Comparison of ENCODE assay signal across 21 cellular contexts in genomic region chr3:31670136-31670535, GRCh38.
DNase-seq lines count a peak whose midpoint lies in the region; ATAC-seq and TF ChIP-seq lines count a peak whose summit lies in the region.
"Had no signal": no experiment of that assay in that cellular context is flagged by ENCODE, and none has a peak within 500 bp of the region (broad histone marks: within the 10 kb centered on the region; RNA-seq: fewer than 3 reads in every experiment).

No MANE protein-coding gene starts in this region.

- no peaks in the 10 kb centered on the region for H3K9me3 ChIP-seq in thyroid gland
- H3K9me3 ChIP-seq: ascending aorta, BE2C, SJCRH30, upper lobe of left lung had no signal

- ATAC-seq in left colon = peak; percentile 84
- no peak for ATAC-seq in GM21447 (IDR thresholded peaks at IDR 0.05; ENCODE audit: unreplicated experiment)
- ATAC-seq: activated CD8-positive, alpha-beta T cell treated with anti-CD3 and anti-CD28 coated beads for 36 hours had no signal

- no peaks in the 10 kb centered on the region for H3K36me3 ChIP-seq in thyroid gland
- H3K36me3 ChIP-seq: BE2C, SJCRH30, upper lobe of left lung had no signal

- no peak for TF ChIP-seq CTCF in thyroid gland (IDR thresholded peaks at IDR 0.05)

- 87 to 90% methylated on average over 1 of the region's 1 CpG for WGBS in thyroid gland, 2 donors

- intact Hi-C loops in left colon (cut with DNase I, micrococcal nuclease) = no loop called here
- intact Hi-C loops in thyroid gland (cut with DNase I) = no loop called here

- DNase-seq in SKM-1 (lab: John Stamatoyannopoulos, UW; ENCODE audit: unreplicated experiment) = peak; percentile 5
- DNase-seq in SKM-1 treated with dmso at 0.1 percent for 144 hours (lab: John Stamatoyannopoulos, UW; ENCODE audit: unreplicated experiment) = no peak
- DNase-seq in NOMO-1 treated with dmso at 0.1 percent for 144 hours (lab: John Stamatoyannopoulos, UW; ENCODE audit: unreplicated experiment) = peak; percentile 47
- no peak for DNase-seq in left colon
- DNase-seq in pulmonary artery endothelial cell (ENCODE audit: low read depth, low spot score) = peak; percentile 43
- DNase-seq in thyroid gland = no peak
- no peak for DNase-seq in DMS 273 (lab: John Stamatoyannopoulos, UW; ENCODE audit: unreplicated experiment)
- DNase-seq: activated CD4-positive, alpha-beta T cell treated with anti-CD3 and anti-CD28 coated beads for 1 hour; activated CD8-positive, alpha-beta T cell treated with anti-CD3 and anti-CD28 coated beads for 36 hours; activated effector memory CD4-positive, alpha-beta T cell treated with Interleukin-2 at 50 U/mL for 16 hours; activated naive CD8-positive, alpha-beta T cell treated with anti-CD3 and anti-CD28 coated beads for 36 hours; activated T-cell treated with anti-CD3 and anti-CD28 coated beads for 4 hours; BE2C; central memory CD4-positive, alpha-beta T cell; DND-41; NCI-H1436; NCI-H446; SJCRH30; upper lobe of left lung had no signal

- H3K27ac ChIP-seq in thyroid gland = no peak overlapping the region
- H3K27ac ChIP-seq: ascending aorta, SJCRH30, upper lobe of left lung had no signal

- no peaks in the 10 kb centered on the region for H3K27me3 ChIP-seq in thyroid gland
- H3K27me3 ChIP-seq: ascending aorta, BE2C, SJCRH30, upper lobe of left lung had no signal

- H3K4me3 ChIP-seq in thyroid gland (replicated peaks in 1 of 3) = no peak overlapping the region
- H3K4me3 ChIP-seq: ascending aorta, SJCRH30, upper lobe of left lung had no signal

- TF ChIP-seq POLR2A in thyroid gland (IDR thresholded peaks at IDR 0.05) = no peak

- peaks cover 0 to 6% of the 10 kb centered on the region in 2 donors for H3K4me1 ChIP-seq in thyroid gland
- H3K4me1 ChIP-seq: ascending aorta, BE2C, SJCRH30 had no signal

Comparison
In these comparisons a context has a peak if more than half of its experiments do, and no peak if none do; other contexts are left out.
1. DNase-seq: peak in SKM-1 (single experiment), NOMO-1 treated with dmso at 0.1 percent for 144 hours (single experiment) and pulmonary artery endothelial cell (single experiment); none in SKM-1 treated with dmso at 0.1 percent for 144 hours (single experiment), left colon (0 of 2), thyroid gland (0 of 2) and DMS 273 (single experiment).